In the genomic region with DNA sequence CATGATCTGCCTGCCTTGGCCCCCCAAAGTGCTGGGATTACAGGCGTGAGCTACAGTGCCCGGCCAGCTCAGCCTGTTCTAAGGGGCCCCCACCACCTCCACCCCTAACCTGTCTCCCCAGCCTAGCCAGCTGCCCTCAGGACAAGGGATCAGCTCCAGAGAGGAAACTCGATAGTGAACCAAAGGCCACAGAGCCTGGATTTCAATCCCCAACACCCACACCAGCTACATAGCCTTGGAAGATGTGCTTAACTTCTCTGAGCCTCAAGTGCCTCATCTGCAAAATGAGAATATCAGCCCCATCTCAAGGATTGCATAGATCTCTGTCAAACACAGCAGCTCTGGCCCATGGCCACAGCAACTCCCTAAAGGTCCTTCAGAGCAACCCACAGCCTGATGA, we compare ENCODE assay signal across 17 cellular contexts. TPM values are rescaled to one million over a fixed set of nuclear protein-coding genes. Genes with fewer than 3 reads are reported as not detected.
A peak's percentile ranks its signal among the peaks of the same experiment; 100 is the strongest.
DNase-seq lines count a peak whose midpoint lies in the region; ATAC-seq and TF ChIP-seq lines count a peak whose summit lies in the region.
"Had no signal": no experiment of that assay in that cellular context is flagged by ENCODE, and none has a peak within 500 bp of the region (broad histone marks: within the 10 kb centered on the region; RNA-seq: fewer than 3 reads in every experiment).

No MANE protein-coding gene starts in this region.

- no peak overlapping the region for H3K4me3 Mint-ChIP-seq in activated naive CD8-positive, alpha-beta T cell
- no peak overlapping the region for H3K4me3 Mint-ChIP-seq in activated naive CD8-positive, alpha-beta T cell treated with anti-CD3 and anti-CD28 coated beads, Interleukin-2, amount 50 U/mL, for 24 hours
- no peak overlapping the region for H3K4me3 Mint-ChIP-seq in natural killer cell treated with Interleukin-12 subunit alpha and Interleukin-12 subunit beta and Interleukin-15 and Interleukin-18, amount 100 ng/mL, for 72 hours

- 79 to 91% (median 82%) methylated on average over 3 of the region's 3 CpGs for WGBS in ovary, 3 donors

- H3K27ac ChIP-seq in angular gyrus (ENCODE audit: low read depth, low read length), result peak overlapping the region; percentile 64
- H3K27ac ChIP-seq in uterus, result peak overlapping the region; percentile 1 to 33
- no peak overlapping the region for H3K27ac ChIP-seq in ovary
- H3K27ac ChIP-seq: foreskin keratinocyte, left lung had no signal

- H3K4me1 ChIP-seq in uterus (peaks cover 0 to 22% of the 10 kb centered on the region in 2 donors), ovary (ENCODE audit: insufficient read depth) (peaks cover 13% of the 10 kb centered on the region)
- H3K4me1 ChIP-seq: foreskin keratinocyte, HAP-1 had no signal

- H3K4me3 ChIP-seq in uterus, result no peak overlapping the region
- no peak overlapping the region for H3K4me3 ChIP-seq in ovary
- H3K4me3 ChIP-seq: HAP-1, left lung, mucosa of descending colon, Peyer's patch had no signal

- no peaks in the 10 kb centered on the region for H3K36me3 Mint-ChIP-seq in activated naive CD8-positive, alpha-beta T cell
- H3K36me3 Mint-ChIP-seq in activated naive CD8-positive, alpha-beta T cell treated with anti-CD3 and anti-CD28 coated beads, Interleukin-2, amount 50 U/mL, for 24 hours (ENCODE audit: low read depth), result no peaks in the 10 kb centered on the region
- no peaks in the 10 kb centered on the region for H3K36me3 Mint-ChIP-seq in natural killer cell treated with Interleukin-12 subunit alpha and Interleukin-12 subunit beta and Interleukin-15 and Interleukin-18, amount 100 ng/mL, for 72 hours

- peak overlapping the region; percentile 84 for H3K27ac Mint-ChIP-seq in activated naive CD8-positive, alpha-beta T cell
- no peak overlapping the region for H3K27ac Mint-ChIP-seq in activated naive CD8-positive, alpha-beta T cell treated with anti-CD3 and anti-CD28 coated beads, Interleukin-2, amount 50 U/mL, for 24 hours
- H3K27ac Mint-ChIP-seq in natural killer cell treated with Interleukin-12 subunit alpha and Interleukin-12 subunit beta and Interleukin-15 and Interleukin-18, amount 100 ng/mL, for 72 hours, result peak overlapping the region; percentile 23 to 76
- H3K27ac Mint-ChIP-seq: progenitor cell of endocrine pancreas had no signal

- H3K27me3 ChIP-seq in uterus (no peaks in the 10 kb centered on the region), ovary (no peaks in the 10 kb centered on the region)
- H3K27me3 ChIP-seq: foreskin keratinocyte, left lung, Peyer's patch had no signal

- no peak for TF ChIP-seq POLR2A in uterus (IDR thresholded peaks at IDR 0.05)
- no peak for TF ChIP-seq POLR2A in ovary (IDR thresholded peaks at IDR 0.05)

- in situ Hi-C loops in ACHN (cut with HindIII; ENCODE audit: low pct_ligation_motif_present, low pct_unique_long_range_greater_than_20kb, low sequenced_read_pairs), result no loop called here

- DNase-seq in activated naive CD8-positive, alpha-beta T cell treated with anti-CD3 and anti-CD28 coated beads, Interleukin-2, amount 50 U/mL, for 24 hours, result no peak
- no peak for DNase-seq in natural killer cell treated with Interleukin-12 subunit alpha and Interleukin-12 subunit beta and Interleukin-15 and Interleukin-18, amount 100 ng/mL, for 72 hours (ENCODE audit: low spot score)
- no peak for DNase-seq in uterus
- DNase-seq in ovary, result no peak
- DNase-seq in ACHN, result no peak
- DNase-seq: activated CD8-positive, alpha-beta memory T cell treated with anti-CD3 and anti-CD28 coated beads, Interleukin-2, amount 50 U/mL, for 4 hours; amniotic stem cell; foreskin keratinocyte; left lung; mucosa of descending colon; NCI-H1105; Peyer's patch had no signal

- no peaks in the 10 kb centered on the region for H3K36me3 ChIP-seq in uterus
- H3K36me3 ChIP-seq in ovary, result no peaks in the 10 kb centered on the region
- H3K36me3 ChIP-seq: HAP-1 had no signal

- H3K9me3 ChIP-seq in uterus (no peaks in the 10 kb centered on the region), ovary (no peaks in the 10 kb centered on the region)
- H3K9me3 ChIP-seq: HAP-1, left lung, mucosa of descending colon, Peyer's patch had no signal

- TF ChIP-seq CTCF in uterus (IDR thresholded peaks at IDR 0.05), result no peak
- no peak for TF ChIP-seq CTCF in ovary (IDR thresholded peaks at IDR 0.05)

- peaks cover 54% of the 10 kb centered on the region for H3K4me1 Mint-ChIP-seq in activated naive CD8-positive, alpha-beta T cell (ENCODE audit: low read depth)
- H3K4me1 Mint-ChIP-seq in activated naive CD8-positive, alpha-beta T cell treated with anti-CD3 and anti-CD28 coated beads, Interleukin-2, amount 50 U/mL, for 24 hours, result peaks cover 42% of the 10 kb centered on the region
- H3K4me1 Mint-ChIP-seq in natural killer cell treated with Interleukin-12 subunit alpha and Interleukin-12 subunit beta and Interleukin-15 and Interleukin-18, amount 100 ng/mL, for 72 hours (ENCODE audit: low read depth in 2 of 2), result peaks cover 36 to 50% of the 10 kb centered on the region in 2 donors

- no peaks in the 10 kb centered on the region for H3K9me3 Mint-ChIP-seq in activated naive CD8-positive, alpha-beta T cell (ENCODE audit: low read depth)
- no peaks in the 10 kb centered on the region for H3K9me3 Mint-ChIP-seq in activated naive CD8-positive, alpha-beta T cell treated with anti-CD3 and anti-CD28 coated beads, Interleukin-2, amount 50 U/mL, for 24 hours
- no peaks in the 10 kb centered on the region for H3K9me3 Mint-ChIP-seq in natural killer cell treated with Interleukin-12 subunit alpha and Interleukin-12 subunit beta and Interleukin-15 and Interleukin-18, amount 100 ng/mL, for 72 hours

- no peak for ATAC-seq in activated naive CD8-positive, alpha-beta T cell treated with anti-CD3 and anti-CD28 coated beads, Interleukin-2, amount 50 U/mL, for 24 hours
- ATAC-seq in natural killer cell treated with Interleukin-12 subunit alpha and Interleukin-12 subunit beta and Interleukin-15 and Interleukin-18, amount 100 ng/mL, for 72 hours, result no peak
- no peak for ATAC-seq in HG03196 (IDR thresholded peaks at IDR 0.05; ENCODE audit: unreplicated experiment)
- ATAC-seq: foreskin keratinocyte, left lung had no signal

- intact Hi-C loops in uterus (cut with DNase I; ENCODE audit: low total_unique reads), result no loop called here
- intact Hi-C loops in ovary (cut with DNase I), result loop anchor here in 1 of 4 donors (5.0 kb wide), 1 partner anchor 87 kb away; no protein-coding TSS in a partner anchor

- no peak for TF ChIP-seq EP300 in ovary (IDR thresholded peaks at IDR 0.05)

- no peaks in the 10 kb centered on the region for H3K27me3 Mint-ChIP-seq in activated naive CD8-positive, alpha-beta T cell
- no peaks in the 10 kb centered on the region for H3K27me3 Mint-ChIP-seq in activated naive CD8-positive, alpha-beta T cell treated with anti-CD3 and anti-CD28 coated beads, Interleukin-2, amount 50 U/mL, for 24 hours
- no peaks in the 10 kb centered on the region for H3K27me3 Mint-ChIP-seq in natural killer cell treated with Interleukin-12 subunit alpha and Interleukin-12 subunit beta and Interleukin-15 and Interleukin-18, amount 100 ng/mL, for 72 hours
- H3K27me3 Mint-ChIP-seq: progenitor cell of endocrine pancreas had no signal

RNA-seq across cellular contexts. Expression of a gene that starts 32.0 kb away (rescaled TPM):
- 10 to 100 TPM; 18.0 to 35.9 TPM for total RNA-seq in natural killer cell treated with Interleukin-12 subunit alpha and Interleukin-12 subunit beta and Interleukin-15 and Interleukin-18, amount 100 ng/mL, for 72 hours
- total RNA-seq in uterus (100 to 1,000 TPM in 1 of 4 donors, 10 to 100 TPM in 3; 41.5 to 112 (median 57.8) TPM), ovary (10 to 100 TPM; 25.2 to 77.3 (median 57.6) TPM)
- polyA plus RNA-seq in ovary, result 10 to 100 TPM; 16.7 to 32.6 TPM

Comparison
In these comparisons a context has a peak if more than half of its experiments do, and no peak if none do; other contexts are left out.
1. H3K27ac ChIP-seq: peak in angular gyrus (single experiment) and uterus (2 of 2); none in ovary (0 of 2).